Comparison of ENCODE assay signal across 20 cellular contexts in the genomic region with DNA sequence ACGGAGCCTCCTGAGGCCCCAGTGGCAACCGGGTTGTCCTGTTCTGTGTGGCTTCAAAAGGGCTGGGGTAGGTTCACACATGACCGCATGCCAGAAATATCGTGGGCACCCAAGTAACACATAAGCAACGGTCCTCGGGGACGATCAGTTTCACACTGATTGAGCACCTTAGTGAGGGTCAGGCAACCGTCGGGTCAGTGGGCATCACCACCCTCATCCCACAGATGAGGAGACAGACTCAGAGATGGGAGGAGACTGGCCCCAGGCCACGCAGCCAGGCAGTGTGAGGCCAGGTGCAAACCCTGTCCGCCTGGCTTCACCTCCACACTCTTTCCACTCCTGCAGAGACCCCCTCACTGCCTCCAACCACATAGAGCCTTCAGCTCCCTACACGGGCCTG.
DNase-seq lines count a peak whose midpoint lies in the region; TF ChIP-seq lines count a peak whose summit lies in the region.
"Had no signal": no experiment of that assay in that cellular context is flagged by ENCODE, and none has a peak within 500 bp of the region (broad histone marks: within the 10 kb centered on the region; RNA-seq: fewer than 3 reads in every experiment).

No MANE protein-coding gene starts in this region.

- H3K27me3 ChIP-seq in mesendoderm (ENCODE audit: insufficient read depth, low read length, poor library complexity) (no peaks in the 10 kb centered on the region), SK-N-SH (ENCODE audit: insufficient read depth) (no peaks in the 10 kb centered on the region), spleen (replicated peaks in 1 of 7) (peaks cover 0 to 64% (median 0%) of the 10 kb centered on the region in 7 donors)

- intact Hi-C loops in activated T-helper 2 cell treated with anti-CD3 and anti-CD28 coated beads, Interferon-gamma antibody, Interleukin-2, Interleukin-4, amounts not matched to agents 10 μg/mL and 5 μg/mL and 100 μg/mL, durations not matched to agents 14 hours and 24 hours and 36 hours (cut with micrococcal nuclease) = no loop called here
- intact Hi-C loops in spleen (cut with DNase I; ENCODE audit: low total_unique reads) = no loop called here

- H3K23ac ChIP-seq in mesendoderm (ENCODE audit: low read length) = no peak overlapping the region

- H3K4me1 ChIP-seq in mesendoderm (ENCODE audit: control insufficient read depth, low read depth, low read length) (peaks cover 8% of the 10 kb centered on the region), SK-N-SH (ENCODE audit: control insufficient read depth in 1 of 2, insufficient read depth in 2 of 2, low read depth in 1 of 2, low read length in 1 of 2) (no peaks in the 10 kb centered on the region; a peak in 1 of 4 replicates), spleen (no peaks in the 10 kb centered on the region)

- no peaks in the 10 kb centered on the region for H3K36me3 Mint-ChIP-seq in activated T-helper 2 cell treated with anti-CD3 and anti-CD28 coated beads, Interferon-gamma antibody, Interleukin-2, Interleukin-4, amounts not matched to agents 10 μg/mL and 5 μg/mL and 100 μg/mL, durations not matched to agents 14 hours and 24 hours and 36 hours (ENCODE audit: low read depth)

- no peak for TF ChIP-seq EP300 in SK-N-SH (IDR thresholded peaks at IDR 0.05; ENCODE audit: borderline replicate concordance in 1 of 2, low read depth in 1 of 2, low read length in 1 of 2)

- H4K5ac ChIP-seq in mesendoderm (ENCODE audit: low read length) = no peak overlapping the region

- H2AK5ac ChIP-seq in mesendoderm (ENCODE audit: low read length) = no peak overlapping the region

- H2BK120ac ChIP-seq in mesendoderm (ENCODE audit: low read depth, low read length) = no peak overlapping the region

- H3K4me2 ChIP-seq in mesendoderm (ENCODE audit: low read length) = no peak overlapping the region
- H3K4me2 ChIP-seq in SK-N-SH = no peak overlapping the region
- H3K4me2 ChIP-seq: GM23338, PC-9 had no signal

- no peak overlapping the region for H2BK15ac ChIP-seq in mesendoderm (replicated peaks; ENCODE audit: low read depth)

- H3K4me1 Mint-ChIP-seq in activated T-helper 2 cell treated with anti-CD3 and anti-CD28 coated beads, Interferon-gamma antibody, Interleukin-2, Interleukin-4, amounts not matched to agents 10 μg/mL and 5 μg/mL and 100 μg/mL, durations not matched to agents 14 hours and 24 hours and 36 hours (ENCODE audit: low read depth) = no peaks in the 10 kb centered on the region

- no peak overlapping the region for H2AFZ ChIP-seq in SK-N-SH (ENCODE audit: low read depth)
- H2AFZ ChIP-seq: GM23338, PC-9 had no signal

- TF ChIP-seq POLR2A in spleen (IDR thresholded peaks at IDR 0.05) = no peak

- H3K9me3 ChIP-seq in SK-N-SH = no peaks in the 10 kb centered on the region
- H3K9me3 ChIP-seq in spleen = no peaks in the 10 kb centered on the region

- no peak for TF ChIP-seq RAD21 in SK-N-SH (IDR thresholded peaks at IDR 0.05; ENCODE audit: low read length)

- H3K79me2 ChIP-seq in mesendoderm (ENCODE audit: control insufficient read depth, insufficient read depth, low read length) (no peaks in the 10 kb centered on the region), SK-N-SH (ENCODE audit: insufficient read depth) (no peaks in the 10 kb centered on the region)

- no peak overlapping the region for H3K4me3 Mint-ChIP-seq in activated T-helper 2 cell treated with anti-CD3 and anti-CD28 coated beads, Interferon-gamma antibody, Interleukin-2, Interleukin-4, amounts not matched to agents 10 μg/mL and 5 μg/mL and 100 μg/mL, durations not matched to agents 14 hours and 24 hours and 36 hours (ENCODE audit: low read depth)
- H3K4me3 Mint-ChIP-seq: CD4-positive, alpha-beta T cell; GM23338 had no signal

- no peaks in the 10 kb centered on the region for H3K79me1 ChIP-seq in mesendoderm (ENCODE audit: low read length)

- H4K20me1 ChIP-seq in SK-N-SH (ENCODE audit: insufficient read depth) = no peaks in the 10 kb centered on the region

- H3K4ac ChIP-seq in mesendoderm (ENCODE audit: low read depth, low read length) = peak overlapping the region; percentile 49

- no peak overlapping the region for H3K18ac ChIP-seq in mesendoderm (ENCODE audit: low read length)

- no peaks in the 10 kb centered on the region for H3K27me3 Mint-ChIP-seq in activated T-helper 2 cell treated with anti-CD3 and anti-CD28 coated beads, Interferon-gamma antibody, Interleukin-2, Interleukin-4, amounts not matched to agents 10 μg/mL and 5 μg/mL and 100 μg/mL, durations not matched to agents 14 hours and 24 hours and 36 hours (ENCODE audit: low read depth)

- CTCF ChIA-PET in SK-N-SH (lab: Yijun Ruan, JAX) = interaction anchor here (1.1 kb wide), 1 partner anchor 33 kb away, joined by 4 read pairs; no protein-coding TSS in a partner anchor

- no peak overlapping the region for H4K8ac ChIP-seq in mesendoderm (ENCODE audit: low read depth, low read length)

- no peak overlapping the region for H3K4me3 ChIP-seq in mesendoderm (ENCODE audit: low read length)
- no peak overlapping the region for H3K4me3 ChIP-seq in SK-N-SH (ENCODE audit: low read depth in 2 of 2, low read length in 1 of 2)
- H3K4me3 ChIP-seq in spleen = no peak overlapping the region
- H3K4me3 ChIP-seq: GM23338, PC-9 had no signal

- H3K9me3 Mint-ChIP-seq in activated T-helper 2 cell treated with anti-CD3 and anti-CD28 coated beads, Interferon-gamma antibody, Interleukin-2, Interleukin-4, amounts not matched to agents 10 μg/mL and 5 μg/mL and 100 μg/mL, durations not matched to agents 14 hours and 24 hours and 36 hours = no peaks in the 10 kb centered on the region
- H3K9me3 Mint-ChIP-seq: CD4-positive, alpha-beta T cell; GM23338 had no signal

- peak overlapping the region; percentile 76 for H2BK5ac ChIP-seq in mesendoderm (ENCODE audit: low read length)

- no peaks in the 10 kb centered on the region for H3K9me2 ChIP-seq in SK-N-SH

- H3K56ac ChIP-seq in mesendoderm (ENCODE audit: low read length) = peak overlapping the region; percentile 49

- DNase-seq in activated effector memory CD4-positive, alpha-beta T cell treated with anti-CD3 and anti-CD28 coated beads, Interleukin-2, amount 50 U/mL, for 16 hours = peak; percentile 47
- no peak for DNase-seq in activated effector memory CD4-positive, alpha-beta T cell treated with Interleukin-2 at 50 U/mL for 16 hours
- peak; percentile 6 for DNase-seq in activated T-helper 2 cell treated with anti-CD3 and anti-CD28 coated beads, Interferon-gamma antibody, Interleukin-2, Interleukin-4, amounts not matched to agents 10 μg/mL and 5 μg/mL and 100 μg/mL, durations not matched to agents 14 hours and 24 hours and 36 hours (ENCODE audit: low spot score)
- no peak for DNase-seq in mesendoderm
- DNase-seq in ureter (ENCODE audit: low spot score) = peak; percentile 17
- no peak for DNase-seq in stimulated activated CD8-positive, alpha-beta memory T cell treated with anti-CD3 and anti-CD28 coated beads, Interleukin-4, amount 100 ng/mL, for 48 hours
- DNase-seq in SK-N-SH = no peak
- DNase-seq in spleen = no peak
- DNase-seq: AML-193, DND-41, GDM1, KBM-7, NCI-H1092 treated with DMSO at 0.1 percent for 48 hours, NCI-H1694 treated with DMSO at 0.1 percent for 48 hours, NCI-H446 treated with DMSO at 0.1 percent for 48 hours, NCI-H748 treated with DMSO at 0.1 percent for 48 hours, PC-9 had no signal

- no peak overlapping the region for H3K9ac ChIP-seq in mesendoderm (ENCODE audit: low read length)
- H3K9ac ChIP-seq in SK-N-SH = no peak overlapping the region

- H3K36me3 ChIP-seq in mesendoderm (ENCODE audit: control insufficient read depth, insufficient read depth, low read length) (no peaks in the 10 kb centered on the region), SK-N-SH (replicated peaks in 1 of 2; ENCODE audit: control insufficient read depth in 1 of 2, insufficient read depth in 2 of 2, low read length in 1 of 2) (no peaks in the 10 kb centered on the region), spleen (no peaks in the 10 kb centered on the region)

- no peak for TF ChIP-seq CTCF in SK-N-SH (IDR thresholded peaks at IDR 0.05)
- no peak for TF ChIP-seq CTCF in spleen (IDR thresholded peaks at IDR 0.05 in 8 of 11, conservative IDR thresholded peaks at IDR 0.05 in 3 of 11)

- POLR2A ChIA-PET in SK-N-SH (lab: Yijun Ruan, JAX) = no interaction called here

- no CpG with 5 or more reads among the region's 12 CpGs for WGBS in mesendoderm (ENCODE audit: extremely low coverage, insufficient coverage, low lambda C conversion rate)
- WGBS in SK-N-SH (ENCODE audit: low lambda C conversion rate) = 43% methylated on average over 5 of the region's 12 CpGs
- 66 to 90% (median 83%) methylated on average over 10 to 12 of the region's 12 CpGs for WGBS in spleen, 5 donors

- no peak overlapping the region for H3K27ac Mint-ChIP-seq in activated T-helper 2 cell treated with anti-CD3 and anti-CD28 coated beads, Interferon-gamma antibody, Interleukin-2, Interleukin-4, amounts not matched to agents 10 μg/mL and 5 μg/mL and 100 μg/mL, durations not matched to agents 14 hours and 24 hours and 36 hours
- H3K27ac Mint-ChIP-seq: CD4-positive, alpha-beta T cell; GM23338 had no signal

- no peaks in the 10 kb centered on the region for H3F3A ChIP-seq in SK-N-SH (replicated peaks; ENCODE audit: insufficient read depth)

- H3K27ac ChIP-seq in mesendoderm (ENCODE audit: low read depth, low read length) (peak overlapping the region; percentile 2), SK-N-SH (ENCODE audit: low read depth in 2 of 2, low read length in 1 of 2) (no peak overlapping the region), spleen (no peak overlapping the region)
- H3K27ac ChIP-seq: HL-60, PC-9 had no signal

TF ChIP-seq in SK-N-SH, 30 proteins besides CTCF, POLR2A, EP300 and RAD21 (continues in another document):
- TF ChIP-seq, protein P1, sequence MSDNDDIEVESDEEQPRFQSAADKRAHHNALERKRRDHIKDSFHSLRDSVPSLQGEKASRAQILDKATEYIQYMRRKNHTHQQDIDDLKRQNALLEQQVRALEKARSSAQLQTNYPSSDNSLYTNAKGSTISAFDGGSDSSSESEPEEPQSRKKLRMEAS (IDR thresholded peaks at IDR 0.05; ENCODE audit: low read depth) = no peak
- TF ChIP-seq RFX5 (IDR thresholded peaks at IDR 0.05; ENCODE audit: low read length) = no peak
- TF ChIP-seq TCF12 (IDR thresholded peaks at IDR 0.05) = no peak
- TF ChIP-seq GABPA (IDR thresholded peaks at IDR 0.05; ENCODE audit: low read depth) = no peak

Comparison
In these comparisons a context has a peak if more than half of its experiments do, and no peak if none do; other contexts are left out.
1. DNase-seq: peak in activated effector memory CD4-positive, alpha-beta T cell treated with anti-CD3 and anti-CD28 coated beads, Interleukin-2, amount 50 U/mL, for 16 hours (single experiment), activated T-helper 2 cell treated with anti-CD3 and anti-CD28 coated beads, Interferon-gamma antibody, Interleukin-2, Interleukin-4, amounts not matched to agents 10 μg/mL and 5 μg/mL and 100 μg/mL, durations not matched to agents 14 hours and 24 hours and 36 hours (single experiment) and ureter (single experiment); none in activated effector memory CD4-positive, alpha-beta T cell treated with Interleukin-2 at 50 U/mL for 16 hours (single experiment), mesendoderm (single experiment), stimulated activated CD8-positive, alpha-beta memory T cell treated with anti-CD3 and anti-CD28 coated beads, Interleukin-4, amount 100 ng/mL, for 48 hours (single experiment), SK-N-SH (single experiment) and spleen (single experiment).